Comparison of ENCODE assay signal across 6 cellular contexts in the genomic region with DNA sequence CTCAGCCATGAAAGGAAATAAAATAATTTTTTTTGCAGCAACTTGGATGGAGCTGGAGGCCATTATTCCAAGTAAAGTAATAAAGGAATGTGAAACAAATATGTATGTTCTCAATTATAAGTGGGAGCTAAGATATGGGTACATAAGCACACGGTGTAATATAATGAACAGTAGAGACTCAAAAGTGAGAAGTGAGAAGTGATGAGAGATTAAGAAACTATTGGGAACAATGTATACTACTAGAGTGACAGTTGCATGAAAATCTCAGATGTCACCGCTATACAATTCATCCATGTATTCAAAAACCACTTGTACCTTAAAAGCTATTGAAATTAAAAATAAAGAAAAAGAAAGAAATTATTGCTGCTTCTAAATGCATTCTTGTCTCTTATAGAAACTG.
"Had no signal": no experiment of that assay in that cellular context is flagged by ENCODE, and none has a peak within 500 bp of the region (broad histone marks: within the 10 kb centered on the region; RNA-seq: fewer than 3 reads in every experiment).

No MANE protein-coding gene starts in this region.

- ATAC-seq: HepG2, K562 had no signal

- DNase-seq: IMR-90, Karpas-422, KBM-7, KG1 had no signal
